ENCODE assay signal across 1 cellular context in genomic region chr3:134740077-134740476, GRCh38. TPM values are rescaled to one million over a fixed set of nuclear protein-coding genes. Genes with fewer than 3 reads are reported as not detected.
"Had no signal": no experiment of that assay in that cellular context is flagged by ENCODE, and none has a peak within 500 bp of the region (broad histone marks: within the 10 kb centered on the region; RNA-seq: fewer than 3 reads in every experiment).

No MANE protein-coding gene starts in this region.

RNA-seq across cellular contexts. Expression of gene EPHB1, which starts 55.0 kb away (rescaled TPM):
- total RNA-seq: activated naive CD8-positive, alpha-beta T cell treated with anti-CD3 and anti-CD28 coated beads for 36 hours had no signal
